Comparison of ENCODE assay signal across 22 cellular contexts in genomic region chr20:25025986-25026605, GRCh38. TPM values are rescaled to one million over a fixed set of nuclear protein-coding genes. Genes with fewer than 3 reads are reported as not detected.
A peak's percentile ranks its signal among the peaks of the same experiment; 100 is the strongest.
DNase-seq lines count a peak whose midpoint lies in the region; ATAC-seq and TF ChIP-seq lines count a peak whose summit lies in the region.
"Had no signal": no experiment of that assay in that cellular context is flagged by ENCODE, and none has a peak within 500 bp of the region (broad histone marks: within the 10 kb centered on the region; RNA-seq: fewer than 3 reads in every experiment).

No MANE protein-coding gene starts in this region.

- H3K4me1 ChIP-seq in right cardiac atrium (ENCODE audit: control insufficient read depth, insufficient read depth, low read length) (peaks cover 5% of the 10 kb centered on the region), left ventricle myocardium inferior (peaks cover 80% of the 10 kb centered on the region)

- no peak for DNase-seq in Right ventricle myocardium superior
- no peak for DNase-seq in right cardiac atrium
- no peak for DNase-seq in left ventricle myocardium inferior
- peak in 6 of 10 donors; percentile 0 to 66 (median 20) for DNase-seq in posterior cingulate gyrus
- DNase-seq in NCI-H69 (lab: John Stamatoyannopoulos, UW) = no peak
- DNase-seq: activated T-cell treated with anti-CD3 and anti-CD28 coated beads, Interleukin-2, amount 50 U/mL, for 48 hours; CD4-positive, CD25-positive, alpha-beta regulatory T cell; foreskin keratinocyte; IMR-90; NCI-H187 treated with DMSO at 0.1 percent for 48 hours; NCI-H446; nucleus accumbens; small intestine; stimulated activated CD8-positive, alpha-beta memory T cell treated with anti-CD3 and anti-CD28 coated beads, Interleukin-4, amount 100 ng/mL, for 48 hours; testis had no signal

- no peak overlapping the region for H3K27ac ChIP-seq in right cardiac atrium (ENCODE audit: low read length)
- H3K27ac ChIP-seq in left ventricle myocardium inferior (replicated peaks) = peak overlapping the region; percentile 68
- H3K27ac ChIP-seq: epithelial cell of prostate, foreskin keratinocyte had no signal

- H3K27me3 ChIP-seq in right cardiac atrium (ENCODE audit: control insufficient read depth, insufficient read depth) = no peaks in the 10 kb centered on the region
- no peaks in the 10 kb centered on the region for H3K27me3 ChIP-seq in left ventricle myocardium inferior (ENCODE audit: low read depth)
- H3K27me3 ChIP-seq: foreskin keratinocyte, testis had no signal

- H3K4me3 ChIP-seq in right cardiac atrium (ENCODE audit: low read length) (no peak overlapping the region), left ventricle myocardium inferior (no peak overlapping the region)
- H3K4me3 ChIP-seq: GM23338, testis had no signal

- intact Hi-C loops in Right ventricle myocardium superior (cut with DNase I) = no loop called here
- intact Hi-C loops in right cardiac atrium (cut with DNase I) = no loop called here
- intact Hi-C loops in left ventricle myocardium inferior (cut with micrococcal nuclease) = no loop called here
- intact Hi-C loops in posterior cingulate gyrus (cut with DNase I) = no loop called here

- peaks cover 41% of the 10 kb centered on the region for H3K36me3 ChIP-seq in left ventricle myocardium inferior

- ATAC-seq in Right ventricle myocardium superior (ENCODE audit: poor library complexity) (peak; percentile 23), right cardiac atrium (no peak), HG03025 (IDR thresholded peaks at IDR 0.05; ENCODE audit: low FRiP score, unreplicated experiment) (no peak), GM19023 (IDR thresholded peaks at IDR 0.05; ENCODE audit: unreplicated experiment) (no peak), GM21423 (IDR thresholded peaks at IDR 0.05; ENCODE audit: unreplicated experiment) (no peak)
- ATAC-seq: activated naive CD4-positive, alpha-beta T cell treated with anti-CD3 and anti-CD28 coated beads, Interleukin-2, amount 50 U/mL, for 72 hours; foreskin keratinocyte; GM23338 had no signal

- H3K9me3 ChIP-seq in right cardiac atrium (ENCODE audit: control insufficient read depth, low read length) (no peaks in the 10 kb centered on the region), left ventricle myocardium inferior (replicated peaks) (no peaks in the 10 kb centered on the region)
- H3K9me3 ChIP-seq: testis had no signal

- TF ChIP-seq CTCF in left ventricle myocardium inferior (IDR thresholded peaks at IDR 0.05; ENCODE audit: borderline replicate concordance) = no peak

- 91% methylated on average over 4 of the region's 4 CpGs for WGBS in right cardiac atrium

RNA-seq across cellular contexts. Expression of gene ACSS1, which starts 31.8 kb away (rescaled TPM):
- total RNA-seq in Right ventricle myocardium superior (143 TPM), right cardiac atrium (10 to 100 TPM; 14.8 to 61.8 (median 40.7) TPM), left ventricle myocardium inferior (159 TPM)
- polyA plus RNA-seq in right cardiac atrium = 29.3 TPM

RNA-seq across cellular contexts. Expression of gene APMAP, which starts 33.5 kb away (rescaled TPM):
- total RNA-seq in Right ventricle myocardium superior (23.2 TPM), right cardiac atrium (10 to 100 TPM; 32.8 to 35.1 (median 34.8) TPM), left ventricle myocardium inferior (23.8 TPM)
- polyA plus RNA-seq in right cardiac atrium = 28.0 TPM

RNA-seq across cellular contexts. Expression of gene VSX1, which starts 55.8 kb away (rescaled TPM):
- total RNA-seq in Right ventricle myocardium superior = 0.30 TPM
- total RNA-seq in right cardiac atrium = under 1 TPM in 1 of 4 donors, not detected in 3; 0.44 TPM
- 0.27 TPM for polyA plus RNA-seq in right cardiac atrium
- 0.33 TPM for total RNA-seq in left ventricle myocardium inferior
- total RNA-seq: activated naive CD4-positive, alpha-beta T cell treated with anti-CD3 and anti-CD28 coated beads, Interleukin-2, amount 50 U/mL, for 72 hours; CD4-positive, CD25-positive, alpha-beta regulatory T cell; foreskin keratinocyte; IMR-90; T-helper 1 cell treated with Interleukin-12 subunit alpha and Interleukin-12 subunit beta and Interleukin-4 antibody, amounts not matched to agents 30 ng/mL and 1 ng/mL, for 36 hours had no signal
- polyA plus RNA-seq: CD4-positive, CD25-positive, alpha-beta regulatory T cell; foreskin keratinocyte; GM23338; IMR-90 had no signal

Comparison
In these comparisons a context has a peak if more than half of its experiments do, and no peak if none do; other contexts are left out.
1. DNase-seq: peak in posterior cingulate gyrus (6 of 10); none in Right ventricle myocardium superior (single experiment), right cardiac atrium (0 of 3), left ventricle myocardium inferior (single experiment) and NCI-H69 (single experiment).